ENCODE assay signal across 19 cellular contexts in the genomic region with DNA sequence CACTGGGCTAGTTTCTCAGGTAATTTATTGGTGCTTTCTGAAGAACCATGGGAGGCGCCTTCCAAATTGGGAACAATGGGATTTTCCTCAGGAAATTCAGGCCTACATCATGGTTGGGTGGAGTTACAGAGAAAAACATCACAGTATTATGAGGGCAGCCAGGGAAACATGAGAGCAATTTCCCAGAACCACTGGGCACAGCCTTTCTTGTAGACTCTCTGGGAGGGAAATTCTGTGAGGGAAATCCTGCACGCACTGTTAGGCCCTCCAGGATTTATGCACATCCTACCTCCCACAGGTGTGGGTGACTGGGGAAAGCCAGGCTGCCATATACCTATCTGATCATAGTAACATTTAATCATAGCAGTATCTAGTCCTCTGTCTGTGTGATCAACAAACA. TPM values are rescaled to one million over a fixed set of nuclear protein-coding genes. Genes with fewer than 3 reads are reported as not detected.
A peak's percentile ranks its signal among the peaks of the same experiment; 100 is the strongest.
DNase-seq lines count a peak whose midpoint lies in the region; ATAC-seq and TF ChIP-seq lines count a peak whose summit lies in the region.
"Had no signal": no experiment of that assay in that cellular context is flagged by ENCODE, and none has a peak within 500 bp of the region (broad histone marks: within the 10 kb centered on the region; RNA-seq: fewer than 3 reads in every experiment).

No MANE protein-coding gene starts in this region.

- intact Hi-C loops in activated CD4-positive, alpha-beta T cell treated with anti-CD3 and anti-CD28 coated beads, Interleukin-2, amount 10 ng/mL, durations not matched to agents 24 days and 14 days (cut with micrococcal nuclease) = no loop called here
- intact Hi-C loops in upper lobe of right lung (cut with DNase I) = no loop called here

- H3K36me3 Mint-ChIP-seq in activated CD4-positive, alpha-beta T cell treated with anti-CD3 and anti-CD28 coated beads, Interleukin-2, amount 10 ng/mL, durations not matched to agents 24 days and 14 days (ENCODE audit: low read depth) = no peaks in the 10 kb centered on the region

- H3K27ac Mint-ChIP-seq in activated CD4-positive, alpha-beta T cell treated with anti-CD3 and anti-CD28 coated beads, Interleukin-2, amount 10 ng/mL, durations not matched to agents 24 days and 14 days = no peak overlapping the region

- H3K27me3 ChIP-seq in iPS-18a (ENCODE audit: control insufficient read depth, insufficient read depth, low read length) = no peaks in the 10 kb centered on the region
- H3K27me3 ChIP-seq in osteoblast (ENCODE audit: insufficient read depth, low read length) = no peaks in the 10 kb centered on the region
- no peaks in the 10 kb centered on the region for H3K27me3 ChIP-seq in upper lobe of right lung
- H3K27me3 ChIP-seq: BLaER1 treated with 17β-estradiol and CSF1 and Interleukin-3, amounts not matched to agents 10 nM and 100 nM had no signal

- no peaks in the 10 kb centered on the region for H3K9me3 ChIP-seq in iPS-18a (ENCODE audit: control insufficient read depth, low read depth, low read length)
- H3K9me3 ChIP-seq in osteoblast (ENCODE audit: low read depth, low read length) = no peaks in the 10 kb centered on the region
- H3K9me3 ChIP-seq in upper lobe of right lung = no peaks in the 10 kb centered on the region
- H3K9me3 ChIP-seq: BLaER1 treated with 17β-estradiol and CSF1 and Interleukin-3, amounts not matched to agents 10 nM and 100 nM had no signal

- H3K4me3 Mint-ChIP-seq in activated CD4-positive, alpha-beta T cell treated with anti-CD3 and anti-CD28 coated beads, Interleukin-2, amount 10 ng/mL, durations not matched to agents 24 days and 14 days = no peak overlapping the region
- H3K4me3 Mint-ChIP-seq: effector memory CD8-positive, alpha-beta T cell had no signal

- ATAC-seq in upper lobe of right lung (peak; percentile 65), GM19452 (IDR thresholded peaks at IDR 0.05; ENCODE audit: unreplicated experiment) (no peak)
- ATAC-seq: effector memory CD8-positive, alpha-beta T cell had no signal

- H3K36me3 ChIP-seq in iPS-18a (ENCODE audit: control insufficient read depth, low read depth, low read length) (no peaks in the 10 kb centered on the region), osteoblast (ENCODE audit: insufficient read depth, low read length) (no peaks in the 10 kb centered on the region), upper lobe of right lung (no peaks in the 10 kb centered on the region)
- H3K36me3 ChIP-seq: BLaER1 treated with 17β-estradiol and CSF1 and Interleukin-3, amounts not matched to agents 10 nM and 100 nM had no signal

- no peaks in the 10 kb centered on the region for H3K79me2 ChIP-seq in osteoblast (ENCODE audit: insufficient read depth, low read length)

- no peak overlapping the region for H3K4me3 ChIP-seq in iPS-18a (ENCODE audit: low read length)
- H3K4me3 ChIP-seq in osteoblast (ENCODE audit: insufficient read depth, low read length) = no peak overlapping the region
- no peak overlapping the region for H3K4me3 ChIP-seq in upper lobe of right lung
- H3K4me3 ChIP-seq: BLaER1 treated with 17β-estradiol and CSF1 and Interleukin-3, amounts not matched to agents 10 nM and 100 nM had no signal

- peak overlapping the region; percentile 30 for H3K27ac ChIP-seq in iPS-18a (ENCODE audit: low read length)
- peak overlapping the region; percentile 43 for H3K27ac ChIP-seq in osteoblast (ENCODE audit: low read depth, low read length)
- peak overlapping the region; percentile 84 for H3K27ac ChIP-seq in upper lobe of right lung
- H3K27ac ChIP-seq: 22Rv1; BLaER1 treated with 17β-estradiol and CSF1 and Interleukin-3, amounts not matched to agents 10 nM and 100 nM had no signal

- no peak overlapping the region for H3K9ac ChIP-seq in iPS-18a (ENCODE audit: low read length)
- H3K9ac ChIP-seq: BLaER1 treated with 17β-estradiol and CSF1 and Interleukin-3, amounts not matched to agents 10 nM and 100 nM had no signal

- peaks cover 13% of the 10 kb centered on the region for H3K4me1 Mint-ChIP-seq in activated CD4-positive, alpha-beta T cell treated with anti-CD3 and anti-CD28 coated beads, Interleukin-2, amount 10 ng/mL, durations not matched to agents 24 days and 14 days

- H3K9me3 Mint-ChIP-seq in activated CD4-positive, alpha-beta T cell treated with anti-CD3 and anti-CD28 coated beads, Interleukin-2, amount 10 ng/mL, durations not matched to agents 24 days and 14 days = no peaks in the 10 kb centered on the region
- H3K9me3 Mint-ChIP-seq: effector memory CD8-positive, alpha-beta T cell had no signal

- no peaks in the 10 kb centered on the region for H3K27me3 Mint-ChIP-seq in activated CD4-positive, alpha-beta T cell treated with anti-CD3 and anti-CD28 coated beads, Interleukin-2, amount 10 ng/mL, durations not matched to agents 24 days and 14 days
- H3K27me3 Mint-ChIP-seq: effector memory CD8-positive, alpha-beta T cell had no signal

- no peaks in the 10 kb centered on the region for H4K20me1 ChIP-seq in osteoblast (ENCODE audit: insufficient read depth, low read length)
- H4K20me1 ChIP-seq: BLaER1 treated with 17β-estradiol and CSF1 and Interleukin-3, amounts not matched to agents 10 nM and 100 nM had no signal

- TF ChIP-seq CTCF in osteoblast (IDR thresholded peaks at IDR 0.05; ENCODE audit: extremely low read depth, low read depth, low read length) = no peak
- TF ChIP-seq CTCF in upper lobe of right lung (IDR thresholded peaks at IDR 0.05) = no peak

- no peak overlapping the region for H3K4me2 ChIP-seq in osteoblast (ENCODE audit: insufficient read depth, low read length)
- H3K4me2 ChIP-seq: BLaER1 treated with 17β-estradiol and CSF1 and Interleukin-3, amounts not matched to agents 10 nM and 100 nM had no signal

- no peak overlapping the region for H2AFZ ChIP-seq in osteoblast (ENCODE audit: low read length)

- H3K4me1 ChIP-seq in iPS-18a (ENCODE audit: control insufficient read depth, low read depth, low read length) (peaks cover 7% of the 10 kb centered on the region), osteoblast (ENCODE audit: insufficient read depth, low read length) (peaks cover 34% of the 10 kb centered on the region), upper lobe of right lung (peaks cover 25% of the 10 kb centered on the region)

- peak; percentile 49 for DNase-seq in activated CD4-positive, alpha-beta T cell treated with anti-CD3 and anti-CD28 coated beads, Interleukin-2, amount 10 ng/mL, durations not matched to agents 24 days and 14 days
- no peak for DNase-seq in activated CD4-positive, alpha-beta T cell treated with anti-CD3 and anti-CD28 coated beads, Interleukin-2, amount 50 U/mL, for 48 hours
- no peak for DNase-seq in osteoblast (ENCODE audit: insufficient read length, low spot score, missing footprints)
- no peak for DNase-seq in upper lobe of right lung
- no peak for DNase-seq in kidney tubule cell (ENCODE audit: low spot score)
- DNase-seq in NCI-H774 (lab: John Stamatoyannopoulos, UW) = no peak
- DNase-seq: activated gamma-delta T cell; DMS153; effector memory CD8-positive, alpha-beta T cell; H7; islet precursor cell; NCI-H2107; NCI-H82; stimulated activated naive CD4-positive, alpha-beta T cell had no signal

RNA-seq across cellular contexts. Expression of a gene that starts 13.2 kb away (rescaled TPM):
- total RNA-seq in activated CD4-positive, alpha-beta T cell treated with anti-CD3 and anti-CD28 coated beads, Interleukin-2, amount 10 ng/mL, durations not matched to agents 24 days and 14 days = 0.63 and 0.66 TPM in 2 replicates
- 1.1 and 1.8 TPM in 2 replicates for total RNA-seq in osteoblast
- total RNA-seq in upper lobe of right lung = 2.7 TPM

RNA-seq across cellular contexts. Expression of a gene that starts 30.0 kb away (rescaled TPM):
- total RNA-seq in activated CD4-positive, alpha-beta T cell treated with anti-CD3 and anti-CD28 coated beads, Interleukin-2, amount 10 ng/mL, durations not matched to agents 24 days and 14 days = 61.0 and 70.0 TPM in 2 replicates
- total RNA-seq in osteoblast = 8.0 and 13.3 TPM in 2 replicates
- total RNA-seq in upper lobe of right lung = 48.9 TPM

RNA-seq across cellular contexts. Expression of a gene that starts 49.5 kb away (rescaled TPM):
- 0.26 and 0.31 TPM in 2 replicates for total RNA-seq in activated CD4-positive, alpha-beta T cell treated with anti-CD3 and anti-CD28 coated beads, Interleukin-2, amount 10 ng/mL, durations not matched to agents 24 days and 14 days
- total RNA-seq in osteoblast (under 0.01 and 0.36 TPM in 2 replicates), upper lobe of right lung (37.6 TPM)
- total RNA-seq: H7, IMR-90 had no signal

RNA-seq across cellular contexts. Expression of a gene that starts 55.6 kb away (rescaled TPM):
- 0.26 TPM in 1 of 2 replicates, not detected in the other for total RNA-seq in activated CD4-positive, alpha-beta T cell treated with anti-CD3 and anti-CD28 coated beads, Interleukin-2, amount 10 ng/mL, durations not matched to agents 24 days and 14 days
- total RNA-seq in osteoblast (0.36 and 0.59 TPM in 2 replicates), upper lobe of right lung (3.7 TPM)
- total RNA-seq: IMR-90 had no signal

Comparison
In these comparisons a context has a peak if more than half of its experiments do, and no peak if none do; other contexts are left out.
1. H3K27ac ChIP-seq: peak in every context shown above with its lines; median percentile 84 in upper lobe of right lung; 43 in osteoblast; 30 in iPS-18a.
2. RNA of a gene that starts 49.5 kb away (total RNA-seq): 37.6 TPM in upper lobe of right lung (single experiment); under 0.01 to 0.36 TPM in osteoblast and 0.26 to 0.31 TPM in activated CD4-positive, alpha-beta T cell treated with anti-CD3 and anti-CD28 coated beads, Interleukin-2, amount 10 ng/mL, durations not matched to agents 24 days and 14 days; every median in the first group is over 10 times any median in the second.